ENCODE assay signal across 9 cellular contexts in genomic region chr5:150217874-150218692, GRCh38. TPM values are rescaled to one million over a fixed set of nuclear protein-coding genes. Genes with fewer than 3 reads are reported as not detected.
DNase-seq lines count a peak whose midpoint lies in the region; ATAC-seq, FAIRE-seq and TF ChIP-seq lines count a peak whose summit lies in the region.
"Had no signal": no experiment of that assay in that cellular context is flagged by ENCODE, and none has a peak within 500 bp of the region (broad histone marks: within the 10 kb centered on the region; RNA-seq: fewer than 3 reads in every experiment).

No MANE protein-coding gene starts in this region.

- DNase-seq in CD8-positive, alpha-beta memory T cell, result peak; percentile 69 to 84 (median 73)
- DNase-seq in HTR-8/SVneo (ENCODE audit: insufficient read length, low spot score) (peak; percentile 83), NOMO-1 treated with dmso at 0.1 percent for 144 hours (lab: John Stamatoyannopoulos, UW; ENCODE audit: unreplicated experiment) (peak; percentile 59), endothelial cell (ENCODE audit: low spot score) (peak; percentile 92), mucosa of gallbladder (ENCODE audit: low spot score) (peak; percentile 84)
- DNase-seq in activated CD8-positive, alpha-beta memory T cell treated with anti-CD3 and anti-CD28 coated beads for 24 hours, result peak; percentile 92
- peak; percentile 56 to 63 for DNase-seq in stimulated activated CD8-positive, alpha-beta memory T cell treated with anti-CD3 and anti-CD28 coated beads, Interleukin-4, amount 100 ng/mL, for 4 hours (ENCODE audit: low read depth in 2 of 2, low spot score in 1 of 2)

- H3K4me1 ChIP-seq in CD8-positive, alpha-beta memory T cell (ENCODE audit: insufficient read depth, low read length), result no peaks in the 10 kb centered on the region

- TF ChIP-seq CTCF in endothelial cell (IDR thresholded peaks at IDR 0.05; ENCODE audit: unreplicated experiment), result peak; percentile 97

- CTCF ChIA-PET in CD8-positive, alpha-beta memory T cell (lab: Charles Lee), result interaction anchor here (0.6 to 2.4 kb wide), 15 partner anchors 9 to 218 kb away, joined by 3 to 13 read pairs (median 3); no protein-coding TSS in a partner anchor

- ATAC-seq in GM21360 (IDR thresholded peaks at IDR 0.05; ENCODE audit: unreplicated experiment), result peak; percentile 71

- peaks cover 2 to 19% of the 10 kb centered on the region in 2 donors for H3K27me3 Mint-ChIP-seq in CD8-positive, alpha-beta memory T cell
- peaks cover 6% of the 10 kb centered on the region for H3K27me3 Mint-ChIP-seq in endothelial cell (ENCODE audit: unreplicated experiment)

- H3K27ac Mint-ChIP-seq in CD8-positive, alpha-beta memory T cell, result peak overlapping the region in 1 of 8 donors; percentile 36
- H3K27ac Mint-ChIP-seq in endothelial cell (ENCODE audit: unreplicated experiment), result no peak overlapping the region
- H3K27ac Mint-ChIP-seq: T-helper 1 cell treated with Interleukin-12 subunit alpha and Interleukin-12 subunit beta and Interleukin-4 antibody, amounts not matched to agents 30 μg/mL and 1 μg/mL, for 36 hours had no signal

- H3K9me3 Mint-ChIP-seq in CD8-positive, alpha-beta memory T cell, result no peaks in the 10 kb centered on the region
- no peaks in the 10 kb centered on the region for H3K9me3 Mint-ChIP-seq in endothelial cell (ENCODE audit: unreplicated experiment)
- H3K9me3 Mint-ChIP-seq: T-helper 1 cell treated with Interleukin-12 subunit alpha and Interleukin-12 subunit beta and Interleukin-4 antibody, amounts not matched to agents 30 μg/mL and 1 μg/mL, for 36 hours had no signal

- H3K4me1 Mint-ChIP-seq in CD8-positive, alpha-beta memory T cell, result peaks cover 0 to 5% (median 0%) of the 10 kb centered on the region in 3 donors
- H3K4me1 Mint-ChIP-seq in endothelial cell (ENCODE audit: unreplicated experiment), result peaks cover 5% of the 10 kb centered on the region

- peak; percentile 87 for FAIRE-seq in HTR-8/SVneo (lab: Jason Lieb, UNC)

- H3K27me3 ChIP-seq in CD8-positive, alpha-beta memory T cell (ENCODE audit: insufficient read depth, low read length, poor library complexity, severe bottlenecking), result no peaks in the 10 kb centered on the region

- no peaks in the 10 kb centered on the region for H3K36me3 Mint-ChIP-seq in CD8-positive, alpha-beta memory T cell
- H3K36me3 Mint-ChIP-seq in endothelial cell (ENCODE audit: low read depth, unreplicated experiment), result no peaks in the 10 kb centered on the region

- H3K27ac ChIP-seq in CD8-positive, alpha-beta memory T cell (ENCODE audit: low read depth, low read length), result no peak overlapping the region

- H3K36me3 ChIP-seq in CD8-positive, alpha-beta memory T cell (ENCODE audit: insufficient read depth, low read length), result no peaks in the 10 kb centered on the region

- H3K9me3 ChIP-seq in CD8-positive, alpha-beta memory T cell (ENCODE audit: low read length), result no peaks in the 10 kb centered on the region

- no peak overlapping the region for H3K4me3 Mint-ChIP-seq in CD8-positive, alpha-beta memory T cell
- H3K4me3 Mint-ChIP-seq in endothelial cell (ENCODE audit: unreplicated experiment), result no peak overlapping the region
- H3K4me3 Mint-ChIP-seq: T-helper 1 cell treated with Interleukin-12 subunit alpha and Interleukin-12 subunit beta and Interleukin-4 antibody, amounts not matched to agents 30 μg/mL and 1 μg/mL, for 36 hours had no signal

- POLR2A ChIA-PET in CD8-positive, alpha-beta memory T cell (lab: Charles Lee), result no interaction called here

- H3K4me3 ChIP-seq in CD8-positive, alpha-beta memory T cell (ENCODE audit: low read length), result no peak overlapping the region

RNA-seq across cellular contexts. Expression of gene SLC6A7, which starts 28.2 kb away (rescaled TPM):
- total RNA-seq in CD8-positive, alpha-beta memory T cell, result not detected
- polyA plus RNA-seq in CD8-positive, alpha-beta memory T cell, result not detected
- total RNA-seq in endothelial cell (ENCODE audit: unreplicated experiment) (not detected), mucosa of gallbladder (not detected)

RNA-seq across cellular contexts. Expression of gene CDX1, which starts 51.5 kb away (rescaled TPM):
- total RNA-seq in CD8-positive, alpha-beta memory T cell, result not detected
- polyA plus RNA-seq in CD8-positive, alpha-beta memory T cell, result not detected
- total RNA-seq in endothelial cell (ENCODE audit: unreplicated experiment), result 0.59 TPM
- total RNA-seq in mucosa of gallbladder, result 0.29 TPM
